Comparison of ENCODE assay signal across 32 cellular contexts in the genomic region with DNA sequence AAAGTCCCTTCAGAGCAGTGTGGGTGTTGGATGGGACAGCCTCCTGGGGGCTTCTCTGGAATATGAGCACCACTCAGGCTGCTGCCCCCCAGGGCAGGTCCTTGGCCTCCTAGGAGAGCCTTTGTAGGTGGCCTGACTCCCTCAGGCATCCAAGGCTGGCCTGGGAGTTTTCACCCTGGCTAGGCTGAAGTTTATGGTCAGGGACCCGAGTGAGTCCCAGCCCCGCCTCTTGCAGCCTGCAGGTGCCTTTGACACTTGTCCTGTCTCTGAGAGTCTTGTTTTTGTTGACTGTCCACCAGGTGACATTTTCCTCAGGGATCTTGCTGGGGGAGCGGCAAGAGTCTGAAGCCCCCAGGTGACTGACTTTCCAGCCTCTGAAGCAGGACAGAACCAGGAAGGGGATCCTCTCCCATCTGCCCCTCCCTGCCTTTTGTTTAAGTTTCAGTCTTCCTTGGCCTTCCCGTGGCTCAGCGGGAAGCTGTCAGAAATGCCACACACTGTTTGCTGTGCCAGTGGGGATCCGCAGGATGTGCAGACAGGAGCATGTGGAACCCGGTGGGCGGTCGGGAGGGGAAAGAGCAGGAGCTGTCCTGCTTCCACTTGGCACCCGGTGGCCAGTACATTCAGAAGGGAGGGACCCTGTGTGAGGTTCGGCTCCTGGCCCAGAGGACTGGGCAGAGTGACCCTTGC. TPM values are rescaled to one million over a fixed set of nuclear protein-coding genes. Genes with fewer than 3 reads are reported as not detected.
DNase-seq lines count a peak whose midpoint lies in the region; ATAC-seq and TF ChIP-seq lines count a peak whose summit lies in the region.
"Had no signal": no experiment of that assay in that cellular context is flagged by ENCODE, and none has a peak within 500 bp of the region (broad histone marks: within the 10 kb centered on the region; RNA-seq: fewer than 3 reads in every experiment).

No MANE protein-coding gene starts in this region.

- H2BK12ac ChIP-seq in neuronal stem cell (ENCODE audit: low read length) = no peak overlapping the region

- H2AFZ ChIP-seq in neuronal stem cell (ENCODE audit: low read length) = no peak overlapping the region
- H2AFZ ChIP-seq: PC-9 had no signal

- H3K23ac ChIP-seq in neuronal stem cell (ENCODE audit: low read depth, low read length, poor library complexity) = no peak overlapping the region

- peak overlapping the region; percentile 7 for H3K18ac ChIP-seq in neuronal stem cell (ENCODE audit: low read length)

- H3K4me3 ChIP-seq in neuronal stem cell (ENCODE audit: low read length in 2 of 2) (no peak overlapping the region), brain microvascular endothelial cell (ENCODE audit: low read depth, low read length) (no peak overlapping the region)
- H3K4me3 ChIP-seq: adrenal gland, gastroesophageal sphincter, K562, pancreas, PC-9, skin epidermis, upper lobe of right lung had no signal

- no peak overlapping the region for H2BK5ac ChIP-seq in neuronal stem cell (ENCODE audit: low read length)

- no peak overlapping the region for H2BK120ac ChIP-seq in neuronal stem cell (ENCODE audit: low read depth, low read length)

- DNase-seq in NCI-H1417 (lab: John Stamatoyannopoulos, UW) (peak in 2 of 3 experiments; percentile 68 to 84), NCI-H1417 treated with DMSO at 0.1 percent for 48 hours (lab: John Stamatoyannopoulos, UW) (no peak), NCI-H146 (lab: John Stamatoyannopoulos, UW) (peak; percentile 94), endothelial cell (ENCODE audit: low spot score) (peak; percentile 22), neuronal stem cell (ENCODE audit: low spot score) (no peak), NCI-H2081 treated with DMSO at 0.1 percent for 48 hours (lab: John Stamatoyannopoulos, UW) (no peak), brain microvascular endothelial cell (no peak)
- DNase-seq: activated CD4-positive, alpha-beta memory T cell treated with anti-CD3 and anti-CD28 coated beads for 36 hours; activated naive CD4-positive, alpha-beta T cell treated with anti-CD3 and anti-CD28 coated beads, Interleukin-2, amount 10 ng/mL, durations not matched to agents 7 days and 5 days; adrenal gland; DMS79; left cardiac atrium; NCI-H1436; NCI-H2107; NCI-H446 treated with DMSO at 0.1 percent for 48 hours; pancreas; PC-9; upper lobe of right lung had no signal

- no peak overlapping the region for H3K27ac ChIP-seq in neuronal stem cell (replicated peaks; ENCODE audit: low read length)
- no peak overlapping the region for H3K27ac ChIP-seq in brain microvascular endothelial cell
- H3K27ac ChIP-seq: 22Rv1, adrenal gland, C4-2B, gastroesophageal sphincter, pancreas, PC-9, skin epidermis, upper lobe of right lung had no signal

- WGBS in neuronal stem cell (ENCODE audit: extremely low coverage in 2 of 2, insufficient read length in 2 of 2, insufficient replicate concordance in 1 of 2), 2 donors = no CpG with 5 or more reads among the region's 11 CpGs

- H3K36me3 ChIP-seq in neuronal stem cell (replicated peaks in 1 of 2; ENCODE audit: control insufficient read depth in 2 of 2, insufficient read depth in 2 of 2, low read length in 2 of 2) (no peaks in the 10 kb centered on the region), brain microvascular endothelial cell (replicated peaks) (no peaks in the 10 kb centered on the region)
- H3K36me3 ChIP-seq: adrenal gland, gastroesophageal sphincter, pancreas, upper lobe of right lung had no signal

- H3K4me2 ChIP-seq in neuronal stem cell (ENCODE audit: insufficient read depth, low read length, poor library complexity, severe bottlenecking) = no peak overlapping the region
- H3K4me2 ChIP-seq: PC-9 had no signal

- ATAC-seq in GM21529 (IDR thresholded peaks at IDR 0.05; ENCODE audit: unreplicated experiment) = no peak
- ATAC-seq: gastroesophageal sphincter, K562, left cardiac atrium, pancreas, Right ventricle myocardium inferior, SK-N-SH treated with all-trans-retinoic acid at 6 μM for 48 hours had no signal

- H3K4ac ChIP-seq in neuronal stem cell (ENCODE audit: low read length) = no peak overlapping the region

- no peaks in the 10 kb centered on the region for H3K36me3 Mint-ChIP-seq in endothelial cell (ENCODE audit: low read depth, unreplicated experiment)
- H3K36me3 Mint-ChIP-seq: activated CD4-positive, alpha-beta memory T cell treated with anti-CD3 and anti-CD28 coated beads for 36 hours; activated naive CD4-positive, alpha-beta T cell treated with anti-CD3 and anti-CD28 coated beads, Interleukin-2, amount 10 ng/mL, durations not matched to agents 7 days and 5 days had no signal

- H3K4me1 ChIP-seq in neuronal stem cell (ENCODE audit: control insufficient read depth in 2 of 2, insufficient read depth in 1 of 2, low read depth in 1 of 2, low read length in 2 of 2) = no peaks in the 10 kb centered on the region
- H3K4me1 ChIP-seq: adrenal gland, gastroesophageal sphincter, pancreas, upper lobe of right lung had no signal

- H3K27me3 ChIP-seq in neuronal stem cell (ENCODE audit: control insufficient read depth in 3 of 3, insufficient read depth in 3 of 3, low read depth in 1 of 3, low read length in 3 of 3) = no peaks in the 10 kb centered on the region
- H3K27me3 ChIP-seq in brain microvascular endothelial cell (replicated peaks) = no peaks in the 10 kb centered on the region
- H3K27me3 ChIP-seq: adrenal gland, pancreas, upper lobe of right lung had no signal

- peaks cover 7% of the 10 kb centered on the region for H3K4me1 Mint-ChIP-seq in endothelial cell (ENCODE audit: unreplicated experiment)
- H3K4me1 Mint-ChIP-seq: activated naive CD4-positive, alpha-beta T cell treated with anti-CD3 and anti-CD28 coated beads, Interleukin-2, amount 10 ng/mL, durations not matched to agents 7 days and 5 days; nephron had no signal

- no peaks in the 10 kb centered on the region for H3K9me3 Mint-ChIP-seq in endothelial cell (ENCODE audit: unreplicated experiment)
- H3K9me3 Mint-ChIP-seq: activated CD4-positive, alpha-beta memory T cell treated with anti-CD3 and anti-CD28 coated beads for 36 hours; activated naive CD4-positive, alpha-beta T cell treated with anti-CD3 and anti-CD28 coated beads, Interleukin-2, amount 10 ng/mL, durations not matched to agents 7 days and 5 days; activated T-helper 1 cell treated with anti-CD3 and anti-CD28 coated beads, Interleukin-12 subunit alpha, Interleukin-12 subunit beta, Interleukin-2, Interleukin-4 antibody, amounts not matched to agents 30 ng/mL and 10 ng/mL and 1 ng/mL, durations not matched to agents 14 hours and 24 hours and 36 hours; nephron; T-helper 1 cell treated with Interleukin-12 subunit alpha and Interleukin-12 subunit beta and Interleukin-4 antibody, amounts not matched to agents 30 μg/mL and 1 μg/mL, for 36 hours had no signal

- H3K14ac ChIP-seq in neuronal stem cell (ENCODE audit: low read length) = no peak overlapping the region

- H3K4me3 Mint-ChIP-seq in endothelial cell (ENCODE audit: unreplicated experiment) = no peak overlapping the region
- H3K4me3 Mint-ChIP-seq: activated CD4-positive, alpha-beta memory T cell treated with anti-CD3 and anti-CD28 coated beads for 36 hours; activated naive CD4-positive, alpha-beta T cell treated with anti-CD3 and anti-CD28 coated beads, Interleukin-2, amount 10 ng/mL, durations not matched to agents 7 days and 5 days; activated T-helper 1 cell treated with anti-CD3 and anti-CD28 coated beads, Interleukin-12 subunit alpha, Interleukin-12 subunit beta, Interleukin-2, Interleukin-4 antibody, amounts not matched to agents 30 ng/mL and 10 ng/mL and 1 ng/mL, durations not matched to agents 14 hours and 24 hours and 36 hours; nephron; T-helper 1 cell treated with Interleukin-12 subunit alpha and Interleukin-12 subunit beta and Interleukin-4 antibody, amounts not matched to agents 30 μg/mL and 1 μg/mL, for 36 hours had no signal

- no peak overlapping the region for H3K27ac Mint-ChIP-seq in endothelial cell (ENCODE audit: unreplicated experiment)
- H3K27ac Mint-ChIP-seq: activated CD4-positive, alpha-beta memory T cell treated with anti-CD3 and anti-CD28 coated beads for 36 hours; activated naive CD4-positive, alpha-beta T cell treated with anti-CD3 and anti-CD28 coated beads, Interleukin-2, amount 10 ng/mL, durations not matched to agents 7 days and 5 days; activated T-helper 1 cell treated with anti-CD3 and anti-CD28 coated beads, Interleukin-12 subunit alpha, Interleukin-12 subunit beta, Interleukin-2, Interleukin-4 antibody, amounts not matched to agents 30 ng/mL and 10 ng/mL and 1 ng/mL, durations not matched to agents 14 hours and 24 hours and 36 hours; nephron; T-helper 1 cell treated with Interleukin-12 subunit alpha and Interleukin-12 subunit beta and Interleukin-4 antibody, amounts not matched to agents 30 μg/mL and 1 μg/mL, for 36 hours had no signal

- H3K9ac ChIP-seq in neuronal stem cell (ENCODE audit: low read depth, low read length, poor library complexity) = no peak overlapping the region

- in situ Hi-C loops in brain microvascular endothelial cell (cut with HindIII; ENCODE audit: low pct_ligation_motif_present, low sequenced_read_pairs) = no loop called here

- no peak overlapping the region for H4K8ac ChIP-seq in neuronal stem cell (ENCODE audit: low read depth, low read length)

- H3K79me1 ChIP-seq in neuronal stem cell (ENCODE audit: low read depth, low read length) = no peaks in the 10 kb centered on the region

- H2BK15ac ChIP-seq in neuronal stem cell (ENCODE audit: low read length) = no peak overlapping the region

- H3K9me3 ChIP-seq in neuronal stem cell (replicated peaks in 1 of 2; ENCODE audit: control insufficient read depth in 2 of 2, insufficient read depth in 1 of 2, low read depth in 1 of 2, low read length in 2 of 2) = no peaks in the 10 kb centered on the region
- H3K9me3 ChIP-seq: adrenal gland, gastroesophageal sphincter, pancreas, upper lobe of right lung had no signal

- H4K91ac ChIP-seq in neuronal stem cell (ENCODE audit: low read depth, low read length, poor library complexity) = no peak overlapping the region

- TF ChIP-seq CTCF in endothelial cell (IDR thresholded peaks at IDR 0.05; ENCODE audit: unreplicated experiment) (no peak), brain microvascular endothelial cell (IDR thresholded peaks at IDR 0.05; ENCODE audit: low read depth, low read length, missing control alignments) (no peak)

- H2AK5ac ChIP-seq in neuronal stem cell (ENCODE audit: low read depth, low read length) = no peak overlapping the region

- peaks cover 6% of the 10 kb centered on the region for H3K27me3 Mint-ChIP-seq in endothelial cell (ENCODE audit: unreplicated experiment)
- H3K27me3 Mint-ChIP-seq: activated naive CD4-positive, alpha-beta T cell treated with anti-CD3 and anti-CD28 coated beads, Interleukin-2, amount 10 ng/mL, durations not matched to agents 7 days and 5 days had no signal

RNA-seq across cellular contexts. Expression of gene LRRC18, which starts 59.5 kb away (rescaled TPM):
- not detected for total RNA-seq in endothelial cell (ENCODE audit: unreplicated experiment)
- not detected for polyA plus RNA-seq in neuronal stem cell (2013, experiment 1 of 2)
- not detected for polyA plus RNA-seq in neuronal stem cell (2013, experiment 2 of 2)
- total RNA-seq: activated CD4-positive, alpha-beta memory T cell treated with anti-CD3 and anti-CD28 coated beads for 36 hours; activated T-helper 1 cell treated with anti-CD3 and anti-CD28 coated beads, Interleukin-12 subunit alpha, Interleukin-12 subunit beta, Interleukin-2, Interleukin-4 antibody, amounts not matched to agents 30 ng/mL and 10 ng/mL and 1 ng/mL, durations not matched to agents 14 hours and 24 hours and 36 hours; adrenal gland; gastroesophageal sphincter; K562; left cardiac atrium; lung microvascular endothelial cell; M059J; pancreas; PC-9; renal cortical epithelial cell; Right ventricle myocardium inferior had no signal
- polyA plus RNA-seq: adrenal gland, K562, pancreas had no signal

Comparison
In these comparisons a context has a peak if more than half of its experiments do, and no peak if none do; other contexts are left out.
1. DNase-seq: peak in NCI-H1417 (2 of 3), NCI-H146 (single experiment) and endothelial cell (single experiment); none in NCI-H1417 treated with DMSO at 0.1 percent for 48 hours (single experiment), neuronal stem cell (single experiment), NCI-H2081 treated with DMSO at 0.1 percent for 48 hours (single experiment) and brain microvascular endothelial cell (single experiment).